8 cellular contexts compared by ENCODE assay signal in the genomic region with DNA sequence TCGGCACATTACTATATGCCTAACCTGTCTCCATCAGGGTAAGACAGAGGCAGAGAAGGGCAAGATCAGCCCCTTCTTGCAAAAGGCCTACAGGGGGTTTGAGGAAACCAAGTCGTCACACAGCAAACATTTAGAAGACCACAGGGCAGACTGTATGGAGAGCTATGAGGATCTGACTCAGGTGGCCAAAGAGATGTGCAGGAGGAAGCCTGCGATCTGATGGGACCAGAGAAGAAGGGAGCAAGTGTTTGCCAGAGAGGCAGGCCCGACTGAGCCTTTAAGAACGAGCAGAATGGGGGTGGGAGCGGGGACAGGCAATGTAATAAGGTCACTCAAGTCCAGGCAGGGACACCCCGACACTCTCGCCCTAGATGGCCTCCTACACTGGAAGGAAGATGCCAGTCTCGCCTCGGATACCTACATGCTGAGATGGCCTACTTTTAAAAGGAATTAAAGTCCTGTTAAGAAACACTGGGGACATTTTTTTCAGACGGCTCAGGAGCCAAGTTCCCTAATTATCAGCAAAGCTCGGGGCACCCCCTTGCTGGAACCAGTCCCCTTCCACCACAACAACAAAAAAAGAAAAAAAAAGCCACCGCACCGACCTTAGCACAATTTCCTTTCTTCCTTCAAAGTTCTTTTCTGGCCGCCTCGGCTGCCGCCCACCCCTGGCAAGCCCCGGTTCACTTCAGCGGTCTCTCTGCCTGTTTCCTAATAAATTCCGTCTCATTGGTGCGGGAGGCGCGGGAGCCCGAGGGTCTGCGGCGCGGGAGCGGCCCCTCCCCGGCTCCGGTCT. TPM values are rescaled to one million over a fixed set of nuclear protein-coding genes. Genes with fewer than 3 reads are reported as not detected.
DNase-seq lines count a peak whose midpoint lies in the region; ATAC-seq and TF ChIP-seq lines count a peak whose summit lies in the region.

No MANE protein-coding gene starts in this region.

- no peak for TF ChIP-seq CTCF in BJ (IDR thresholded peaks at IDR 0.05; ENCODE audit: insufficient read depth, low read depth, low read length)
- TF ChIP-seq CTCF in ascending aorta (IDR thresholded peaks at IDR 0.05), result no peak
- no peak for TF ChIP-seq CTCF in right lobe of liver (IDR thresholded peaks at IDR 0.05)
- no peak for TF ChIP-seq CTCF in type B pancreatic cell (conservative IDR thresholded peaks at IDR 0.05)

- H3K36me3 ChIP-seq in BJ (ENCODE audit: control insufficient read depth, insufficient read depth, low read length) (peaks cover 6% of the 10 kb centered on the region), ascending aorta (peaks cover 6 to 10% of the 10 kb centered on the region in 2 donors), right lobe of liver (peaks cover 0 to 3% (median 0%) of the 10 kb centered on the region in 4 donors)

- no peaks in the 10 kb centered on the region for H3K9me3 ChIP-seq in ascending aorta
- no peaks in the 10 kb centered on the region for H3K9me3 ChIP-seq in right lobe of liver

- H3K4me1 Mint-ChIP-seq in type B pancreatic cell (ENCODE audit: unreplicated experiment), result peaks cover 30% of the 10 kb centered on the region

- H3K27me3 ChIP-seq in BJ (ENCODE audit: control insufficient read depth, insufficient read depth, low read length) (no peaks in the 10 kb centered on the region), ascending aorta (no peaks in the 10 kb centered on the region), right lobe of liver (no peaks in the 10 kb centered on the region)

- H3K4me1 ChIP-seq in ascending aorta, result peaks cover 10 to 15% of the 10 kb centered on the region in 2 donors
- peaks cover 0 to 43% (median 18%) of the 10 kb centered on the region in 4 donors for H3K4me1 ChIP-seq in right lobe of liver

- intact Hi-C loops in ascending aorta (cut with DNase I), result loop anchor here (2.0 to 5.0 kb wide), 6 partner anchors 77 to 667 kb away; a partner anchor contains a TSS
- intact Hi-C loops in right lobe of liver (cut with DNase I), result loop anchor here (10.0 kb wide), 1 partner anchor 75 kb away; no protein-coding TSS in a partner anchor

- DNase-seq in BJ (ENCODE audit: low read depth) (no peak), HT1080 (ENCODE audit: low read depth) (peak; percentile 29), ascending aorta (ENCODE audit: low spot score in 2 of 2) (no peak), right lobe of liver (no peak), type B pancreatic cell (ENCODE audit: extremely low spot score, unreplicated experiment) (no peak), GOT3 (lab: John Stamatoyannopoulos, UW) (no peak), mucosa of gallbladder (ENCODE audit: low spot score) (no peak)

- CTCF ChIA-PET in BJ (lab: Yijun Ruan, JAX), result interaction anchor here (1.3 kb wide), 1 partner anchor 143 kb away, joined by 3 read pairs; no protein-coding TSS in a partner anchor

- TF ChIP-seq POLR2A in right lobe of liver (IDR thresholded peaks at IDR 0.05), result no peak

- POLR2A ChIA-PET in BJ (lab: Charles Lee), result no interaction called here

- no peak for ATAC-seq in right lobe of liver
- ATAC-seq in HG03439 (IDR thresholded peaks at IDR 0.05; ENCODE audit: unreplicated experiment), result no peak

- H3K27ac Mint-ChIP-seq in type B pancreatic cell, result peak overlapping the region; percentile 76

- H3K4me3 ChIP-seq in BJ (ENCODE audit: low read depth, low read length), result peak overlapping the region; percentile 84
- peak overlapping the region; percentile 91 to 92 for H3K4me3 ChIP-seq in ascending aorta
- H3K4me3 ChIP-seq in right lobe of liver, result peak overlapping the region; percentile 78 to 99 (median 90)

- under 1% methylated on average over 26 of the region's 30 CpGs for WGBS in right lobe of liver (ENCODE audit: insufficient coverage, low coverage, low lambda C conversion rate, missing lambda C conversion rate)

- peak overlapping the region; percentile 86 for H3K4me3 Mint-ChIP-seq in type B pancreatic cell

- no peaks in the 10 kb centered on the region for H3K9me3 Mint-ChIP-seq in type B pancreatic cell

- H3K36me3 Mint-ChIP-seq in type B pancreatic cell, result peaks cover 8% of the 10 kb centered on the region

- H3K27ac ChIP-seq in ascending aorta, result peak overlapping the region; percentile 84 to 93
- peak overlapping the region; percentile 68 to 93 (median 81) for H3K27ac ChIP-seq in right lobe of liver

- H3K27me3 Mint-ChIP-seq in type B pancreatic cell, result no peaks in the 10 kb centered on the region

RNA-seq across cellular contexts. Expression of a gene that starts 1.5 kb away (rescaled TPM):
- 10.8 and 11.5 TPM in 2 replicates for polyA plus RNA-seq in BJ (2011; rRNA removed)
- 13.8 and 22.9 TPM in 2 replicates for polyA minus RNA-seq in BJ (2011; rRNA and poly(A)+ RNA removed)
- total RNA-seq in HT1080 (2014; rRNA removed; shearing (Covaris generic)), result 10.8 and 13.8 TPM in 2 replicates
- polyA plus RNA-seq in HT1080 (2015; cell fraction: cytosol; rRNA removed), result 2.8 and 4.8 TPM in 2 replicates
- 12.0 and 13.5 TPM in 2 replicates for polyA plus RNA-seq in HT1080 (2015; cell fraction: nucleus; rRNA removed)
- total RNA-seq in ascending aorta (9.3 TPM), right lobe of liver (10 to 100 TPM; 33.1 to 73.4 (median 56.6) TPM), type B pancreatic cell (ENCODE audit: low replicate concordance) (15.0 and 27.3 TPM in 2 replicates), mucosa of gallbladder (21.9 TPM)

RNA-seq across cellular contexts. Expression of a gene that starts 42.7 kb away (rescaled TPM):
- polyA plus RNA-seq in BJ (2011; rRNA removed), result 42.5 and 52.0 TPM in 2 replicates
- 40.6 and 48.1 TPM in 2 replicates for polyA minus RNA-seq in BJ (2011; rRNA and poly(A)+ RNA removed)
- total RNA-seq in HT1080 (2014; rRNA removed; shearing (Covaris generic)), result 34.5 and 35.5 TPM in 2 replicates
- 37.1 and 40.4 TPM in 2 replicates for polyA plus RNA-seq in HT1080 (2015; cell fraction: cytosol; rRNA removed)
- polyA plus RNA-seq in HT1080 (2015; cell fraction: nucleus; rRNA removed), result 39.6 and 43.2 TPM in 2 replicates
- 95.3 TPM for total RNA-seq in ascending aorta
- total RNA-seq in right lobe of liver, result 10 to 100 TPM in 3 of 6 experiments, 1 to 10 TPM in 3; 4.5 to 12.7 (median 9.0) TPM
- 18.7 and 22.6 TPM in 2 replicates for total RNA-seq in type B pancreatic cell (ENCODE audit: low replicate concordance)
- 63.0 TPM for total RNA-seq in mucosa of gallbladder
